Comparison of ENCODE assay signal across 15 cellular contexts in genomic region chr22:31271026-31271425, GRCh38. TPM values are rescaled to one million over a fixed set of nuclear protein-coding genes. Genes with fewer than 3 reads are reported as not detected.
A peak's percentile ranks its signal among the peaks of the same experiment; 100 is the strongest.
DNase-seq lines count a peak whose midpoint lies in the region; ATAC-seq and TF ChIP-seq lines count a peak whose summit lies in the region.
"Had no signal": no experiment of that assay in that cellular context is flagged by ENCODE, and none has a peak within 500 bp of the region (broad histone marks: within the 10 kb centered on the region; RNA-seq: fewer than 3 reads in every experiment).

No MANE protein-coding gene starts in this region.

- H3K27me3 ChIP-seq in CD4-positive, CD25-positive, alpha-beta regulatory T cell (ENCODE audit: control insufficient read depth, insufficient read depth, low read length): no peaks in the 10 kb centered on the region
- no peaks in the 10 kb centered on the region for H3K27me3 ChIP-seq in CD4-positive, alpha-beta memory T cell (ENCODE audit: insufficient read depth, low read length)
- no peaks in the 10 kb centered on the region for H3K27me3 ChIP-seq in breast epithelium
- H3K27me3 ChIP-seq: dorsolateral prefrontal cortex, esophagus squamous epithelium had no signal

- no peak for TF ChIP-seq POLR2A in breast epithelium (IDR thresholded peaks at IDR 0.05)

- peaks cover 57% of the 10 kb centered on the region for H3K36me3 Mint-ChIP-seq in CD4-positive, CD25-positive, alpha-beta regulatory T cell
- peaks cover 28 to 69% of the 10 kb centered on the region in 2 donors for H3K36me3 Mint-ChIP-seq in CD4-positive, alpha-beta memory T cell
- peaks cover 66% of the 10 kb centered on the region for H3K36me3 Mint-ChIP-seq in nephron (ENCODE audit: low read depth)

- H3K9me3 ChIP-seq in CD4-positive, CD25-positive, alpha-beta regulatory T cell (ENCODE audit: control insufficient read depth in 2 of 2, low read length in 2 of 2): no peaks in the 10 kb centered on the region
- no peaks in the 10 kb centered on the region for H3K9me3 ChIP-seq in CD4-positive, alpha-beta memory T cell (ENCODE audit: control insufficient read depth in 1 of 2, low read length in 2 of 2)
- H3K9me3 ChIP-seq in breast epithelium: no peaks in the 10 kb centered on the region
- H3K9me3 ChIP-seq: esophagus squamous epithelium had no signal

- intact Hi-C loops in CD4-positive, alpha-beta memory T cell (cut with micrococcal nuclease): no loop called here
- intact Hi-C loops in breast epithelium (cut with DNase I; ENCODE audit: low total_unique reads): loop anchor here (10.0 kb wide), 1 partner anchor 56 kb away; the partner anchor contains the start of gene LIMK2

- peak overlapping the region; percentile 49 for H3K27ac ChIP-seq in CD4-positive, CD25-positive, alpha-beta regulatory T cell (ENCODE audit: insufficient read depth, low read length, poor library complexity, severe bottlenecking)
- H3K27ac ChIP-seq in CD4-positive, alpha-beta memory T cell (ENCODE audit: low read depth, low read length): no peak overlapping the region
- H3K27ac ChIP-seq in breast epithelium: peak overlapping the region; percentile 62 to 70
- H3K27ac ChIP-seq: dorsolateral prefrontal cortex, parathyroid adenoma had no signal

- no peak overlapping the region for H3K4me3 ChIP-seq in CD4-positive, CD25-positive, alpha-beta regulatory T cell (ENCODE audit: low read depth, low read length)
- H3K4me3 ChIP-seq in CD4-positive, alpha-beta memory T cell (ENCODE audit: low read length in 2 of 2): no peak overlapping the region
- no peak overlapping the region for H3K4me3 ChIP-seq in breast epithelium
- H3K4me3 ChIP-seq: dorsolateral prefrontal cortex, esophagus squamous epithelium had no signal

- H3K4me3 Mint-ChIP-seq in CD4-positive, CD25-positive, alpha-beta regulatory T cell: peak overlapping the region in 1 of 4 donors; percentile 33
- no peak overlapping the region for H3K4me3 Mint-ChIP-seq in CD4-positive, alpha-beta memory T cell
- no peak overlapping the region for H3K4me3 Mint-ChIP-seq in nephron
- H3K4me3 Mint-ChIP-seq: activated CD4-positive, alpha-beta T cell treated with anti-CD3 and anti-CD28 coated beads, Interleukin-2, amount 10 ng/mL, durations not matched to agents 24 days and 14 days had no signal

- peaks cover 18 to 75% (median 35%) of the 10 kb centered on the region in 4 donors for H3K4me1 Mint-ChIP-seq in CD4-positive, CD25-positive, alpha-beta regulatory T cell
- peaks cover 30 to 63% (median 43%) of the 10 kb centered on the region in 4 donors for H3K4me1 Mint-ChIP-seq in CD4-positive, alpha-beta memory T cell
- H3K4me1 Mint-ChIP-seq in nephron: peaks cover 5% of the 10 kb centered on the region

- no peak for DNase-seq in CD4-positive, CD25-positive, alpha-beta regulatory T cell
- DNase-seq in CD4-positive, alpha-beta memory T cell: no peak
- DNase-seq in breast epithelium (ENCODE audit: low spot score in 2 of 2) (no peak), SHP77 (lab: John Stamatoyannopoulos, UW) (no peak), NCI-H345 treated with DMSO at 0.1 percent for 48 hours (lab: John Stamatoyannopoulos, UW; ENCODE audit: unreplicated experiment) (no peak)
- DNase-seq: activated CD4-positive, alpha-beta T cell treated with anti-CD3 and anti-CD28 coated beads, Interleukin-2, amount 10 ng/mL, durations not matched to agents 24 days and 14 days; dorsolateral prefrontal cortex; esophagus squamous epithelium; head of caudate nucleus; NCI-H1694 treated with DMSO at 0.1 percent for 48 hours; NCI-H510A had no signal

- peaks cover 59% of the 10 kb centered on the region for H3K36me3 ChIP-seq in CD4-positive, CD25-positive, alpha-beta regulatory T cell (ENCODE audit: control insufficient read depth, insufficient read depth, low read length)
- H3K36me3 ChIP-seq in CD4-positive, alpha-beta memory T cell (ENCODE audit: insufficient read depth, low read length): peaks cover 27% of the 10 kb centered on the region
- H3K36me3 ChIP-seq in breast epithelium: peaks cover 15% of the 10 kb centered on the region

- TF ChIP-seq CTCF in breast epithelium (IDR thresholded peaks at IDR 0.05): no peak
- no peak for TF ChIP-seq CTCF in nephron (IDR thresholded peaks at IDR 0.05; ENCODE audit: unreplicated experiment in 3 of 3)

- no peaks in the 10 kb centered on the region for H3K9me3 Mint-ChIP-seq in CD4-positive, CD25-positive, alpha-beta regulatory T cell
- H3K9me3 Mint-ChIP-seq in CD4-positive, alpha-beta memory T cell: no peaks in the 10 kb centered on the region
- no peaks in the 10 kb centered on the region for H3K9me3 Mint-ChIP-seq in nephron
- H3K9me3 Mint-ChIP-seq: activated CD4-positive, alpha-beta T cell treated with anti-CD3 and anti-CD28 coated beads, Interleukin-2, amount 10 ng/mL, durations not matched to agents 24 days and 14 days; activated T-helper 2 cell treated with anti-CD3 and anti-CD28 coated beads, Interferon-gamma antibody, Interleukin-2, Interleukin-4, amounts not matched to agents 10 μg/mL and 5 μg/mL and 100 μg/mL, durations not matched to agents 14 hours and 24 hours and 36 hours had no signal

- ATAC-seq in CD4-positive, CD25-positive, alpha-beta regulatory T cell (ENCODE audit: low read depth in 2 of 2): no peak
- no peak for ATAC-seq in HG03095 (IDR thresholded peaks at IDR 0.05; ENCODE audit: unreplicated experiment)

- POLR2A ChIA-PET in CD4-positive, alpha-beta memory T cell (lab: Charles Lee; ENCODE audit: partially characterized antibody): interaction anchor here (0.6 to 17.9 kb wide), 7 partner anchors 7 to 1784 kb away, joined by 3 to 1203 read pairs (median 20); partner anchors contain the start of genes LIMK2 and PIK3IP1

- H3K27me3 Mint-ChIP-seq in CD4-positive, CD25-positive, alpha-beta regulatory T cell: no peaks in the 10 kb centered on the region
- no peaks in the 10 kb centered on the region for H3K27me3 Mint-ChIP-seq in CD4-positive, alpha-beta memory T cell
- H3K27me3 Mint-ChIP-seq in nephron (ENCODE audit: low read depth): peaks cover 4% of the 10 kb centered on the region
- H3K27me3 Mint-ChIP-seq: activated CD4-positive, alpha-beta T cell treated with anti-CD3 and anti-CD28 coated beads, Interleukin-2, amount 10 ng/mL, durations not matched to agents 24 days and 14 days had no signal

- CTCF ChIA-PET in CD4-positive, alpha-beta memory T cell (lab: Charles Lee; ENCODE audit: partially characterized antibody): interaction anchor here (0.8 to 12.3 kb wide), 21 partner anchors 8 to 163 kb away, joined by 3 to 140 read pairs (median 10); partner anchors contain the start of genes LIMK2, PIK3IP1 and SELENOM

- H3K4me1 ChIP-seq in CD4-positive, CD25-positive, alpha-beta regulatory T cell (ENCODE audit: control insufficient read depth, insufficient read depth, low read length, poor library complexity, severe bottlenecking): peaks cover 37% of the 10 kb centered on the region
- H3K4me1 ChIP-seq in CD4-positive, alpha-beta memory T cell (ENCODE audit: insufficient read depth, low read length): peaks cover 40% of the 10 kb centered on the region
- H3K4me1 ChIP-seq in breast epithelium: peaks cover 0 to 5% of the 10 kb centered on the region in 2 donors
- H3K4me1 ChIP-seq: parathyroid adenoma had no signal

- H3K27ac Mint-ChIP-seq in CD4-positive, CD25-positive, alpha-beta regulatory T cell: peak overlapping the region; percentile 92 to 96 (median 95)
- H3K27ac Mint-ChIP-seq in CD4-positive, alpha-beta memory T cell: peak overlapping the region; percentile 25 to 91 (median 81)
- peak overlapping the region; percentile 93 to 97 (median 96) for H3K27ac Mint-ChIP-seq in nephron

RNA-seq across cellular contexts. Expression of gene PIK3IP1, which starts 21.3 kb away (rescaled TPM):
- total RNA-seq in CD4-positive, CD25-positive, alpha-beta regulatory T cell: 534 TPM
- polyA plus RNA-seq in CD4-positive, CD25-positive, alpha-beta regulatory T cell: 100 to 1,000 TPM; 425 to 700 (median 557) TPM
- total RNA-seq in CD4-positive, alpha-beta memory T cell: 100 to 1,000 TPM; 399 to 411 TPM
- 100 to 1,000 TPM; 418 to 473 TPM for polyA plus RNA-seq in CD4-positive, alpha-beta memory T cell
- 100 to 1,000 TPM in 1 of 3 donors, 10 to 100 TPM in 2; 43.3 to 109 (median 72.5) TPM for total RNA-seq in breast epithelium

RNA-seq across cellular contexts. Expression of gene LIMK2, which starts 58.9 kb away (rescaled TPM):
- 42.4 TPM for total RNA-seq in CD4-positive, CD25-positive, alpha-beta regulatory T cell
- polyA plus RNA-seq in CD4-positive, CD25-positive, alpha-beta regulatory T cell: 10 to 100 TPM; 22.4 to 33.2 (median 24.9) TPM
- total RNA-seq in CD4-positive, alpha-beta memory T cell: 10 to 100 TPM; 32.2 to 33.2 TPM
- 10 to 100 TPM; 12.3 to 26.8 TPM for polyA plus RNA-seq in CD4-positive, alpha-beta memory T cell
- 100 to 1,000 TPM in 2 of 3 donors, 1 to 10 TPM in 1; 6.9 to 146 (median 135) TPM for total RNA-seq in breast epithelium
